In the genomic region with DNA sequence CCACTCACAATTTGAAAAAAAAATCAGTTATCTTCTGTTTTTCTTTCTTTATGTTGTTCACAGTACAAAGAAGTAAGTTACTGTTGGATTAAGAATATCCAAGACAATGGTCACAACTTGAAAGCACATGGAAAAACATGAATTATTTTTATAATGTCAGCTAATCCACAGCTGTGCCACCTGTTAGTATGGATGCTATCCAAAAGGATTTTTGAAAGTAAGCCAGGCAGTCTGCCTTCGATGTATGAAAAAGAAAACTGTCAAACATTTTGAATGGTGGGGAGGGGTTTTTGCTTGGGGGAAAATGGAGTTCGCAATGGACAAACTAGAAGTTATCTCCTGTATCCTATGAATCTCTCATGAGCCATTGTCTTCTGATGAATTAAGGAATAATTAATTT, we compare ENCODE assay signal across 25 cellular contexts. TPM values are rescaled to one million over a fixed set of nuclear protein-coding genes. Genes with fewer than 3 reads are reported as not detected.
"Had no signal": no experiment of that assay in that cellular context is flagged by ENCODE, and none has a peak within 500 bp of the region (broad histone marks: within the 10 kb centered on the region; RNA-seq: fewer than 3 reads in every experiment).

No MANE protein-coding gene starts in this region.

- H3K36me3 ChIP-seq: colonic mucosa, gastroesophageal sphincter, neural progenitor cell, right atrium auricular region, spleen, thoracic aorta had no signal

- H3K4me1 Mint-ChIP-seq: activated CD4-positive, alpha-beta T cell treated with anti-CD3 and anti-CD28 coated beads for 36 hours; mesothelial cell of epicardium; naive thymus-derived CD8-positive, alpha-beta T cell had no signal

- H3K27me3 ChIP-seq: colonic mucosa, gastroesophageal sphincter, neural progenitor cell, right atrium auricular region, spleen had no signal

- H3K4me1 ChIP-seq: colonic mucosa, gastroesophageal sphincter, neural progenitor cell, right atrium auricular region, spleen had no signal

- DNase-seq: activated CD4-positive, alpha-beta T cell treated with anti-CD3 and anti-CD28 coated beads for 36 hours; activated CD4-positive, CD25-positive, alpha-beta regulatory T cell; activated naive CD4-positive, alpha-beta T cell; activated T-cell treated with anti-CD3 and anti-CD28 coated beads for 4 hours; activated T-cell treated with anti-CD3 and anti-CD28 coated beads, Interleukin-2, amount 50 U/mL, for 72 hours; anterior cingulate cortex; cerebellar nuclear complex; colonic mucosa; effector memory CD4-positive, alpha-beta T cell; erythroblast; hippocampal formation; kidney; left colon; mammary epithelial cell; naive thymus-derived CD8-positive, alpha-beta T cell; occipital lobe; spleen; trophoblast cell had no signal

- H3K27ac Mint-ChIP-seq: activated CD4-positive, alpha-beta T cell treated with anti-CD3 and anti-CD28 coated beads for 36 hours; activated naive CD4-positive, alpha-beta T cell treated with anti-CD3 and anti-CD28 coated beads, Interleukin-2, amount 50 U/mL, for 72 hours; activated T-cell treated with anti-CD3 and anti-CD28 coated beads, Interleukin-2, amount 50 U/mL, for 72 hours; mesothelial cell of epicardium; naive thymus-derived CD8-positive, alpha-beta T cell; neural progenitor cell; stimulated activated naive CD8-positive, alpha-beta T cell treated with anti-CD3 and anti-CD28 coated beads, Interleukin-15, Interleukin-2, amounts not matched to agents 100 ng/mL and 50 ng/mL, for 24 hours had no signal

- H3K4me3 ChIP-seq: colonic mucosa, gastroesophageal sphincter, neural progenitor cell, right atrium auricular region, spleen, thoracic aorta had no signal

- H3K9me3 ChIP-seq: colonic mucosa, gastroesophageal sphincter, right atrium auricular region, spleen, thoracic aorta had no signal

- H3K27me3 Mint-ChIP-seq: activated CD4-positive, alpha-beta T cell treated with anti-CD3 and anti-CD28 coated beads for 36 hours; naive thymus-derived CD8-positive, alpha-beta T cell; stimulated activated naive CD8-positive, alpha-beta T cell treated with anti-CD3 and anti-CD28 coated beads, Interleukin-15, Interleukin-2, amounts not matched to agents 100 ng/mL and 50 ng/mL, for 24 hours had no signal

- H3K4me3 Mint-ChIP-seq: activated CD4-positive, alpha-beta T cell treated with anti-CD3 and anti-CD28 coated beads for 36 hours; activated T-cell treated with anti-CD3 and anti-CD28 coated beads, Interleukin-2, amount 50 U/mL, for 72 hours; mesothelial cell of epicardium; naive thymus-derived CD8-positive, alpha-beta T cell; neural progenitor cell; stimulated activated naive CD8-positive, alpha-beta T cell treated with anti-CD3 and anti-CD28 coated beads, Interleukin-15, Interleukin-2, amounts not matched to agents 100 ng/mL and 50 ng/mL, for 24 hours had no signal

- ATAC-seq: activated CD4-positive, alpha-beta T cell treated with anti-CD3 and anti-CD28 coated beads for 36 hours; activated naive CD4-positive, alpha-beta T cell treated with anti-CD3 and anti-CD28 coated beads, Interleukin-2, amount 50 U/mL, for 72 hours; activated T-cell treated with anti-CD3 and anti-CD28 coated beads, Interleukin-2, amount 50 U/mL, for 72 hours; gastroesophageal sphincter; left colon; naive thymus-derived CD8-positive, alpha-beta T cell had no signal

- H3K27ac ChIP-seq: colonic mucosa, gastroesophageal sphincter, neural progenitor cell, right atrium auricular region, spleen, thoracic aorta had no signal

- H3K36me3 Mint-ChIP-seq: activated naive CD4-positive, alpha-beta T cell treated with anti-CD3 and anti-CD28 coated beads, Interleukin-2, amount 50 U/mL, for 72 hours; mesothelial cell of epicardium; naive thymus-derived CD8-positive, alpha-beta T cell; neural progenitor cell had no signal

- H3K9me3 Mint-ChIP-seq: mesothelial cell of epicardium; naive thymus-derived CD8-positive, alpha-beta T cell; neural progenitor cell; stimulated activated naive CD8-positive, alpha-beta T cell treated with anti-CD3 and anti-CD28 coated beads, Interleukin-15, Interleukin-2, amounts not matched to agents 100 ng/mL and 50 ng/mL, for 24 hours had no signal

RNA-seq across cellular contexts. Expression of gene GPM6A, which starts 6.2 kb away (rescaled TPM):
- total RNA-seq: activated CD4-positive, alpha-beta T cell treated with anti-CD3 and anti-CD28 coated beads for 36 hours; activated naive CD4-positive, alpha-beta T cell treated with anti-CD3 and anti-CD28 coated beads, Interleukin-2, amount 50 U/mL, for 72 hours; activated T-cell treated with anti-CD3 and anti-CD28 coated beads, Interleukin-2, amount 50 U/mL, for 72 hours; mammary epithelial cell had no signal
- polyA plus RNA-seq: mammary epithelial cell; naive thymus-derived CD8-positive, alpha-beta T cell had no signal
